8 cellular contexts compared by ENCODE assay signal in genomic region chr1:43947890-43948437, GRCh38. TPM values are rescaled to one million over a fixed set of nuclear protein-coding genes. Genes with fewer than 3 reads are reported as not detected.
DNase-seq lines count a peak whose midpoint lies in the region; ATAC-seq and TF ChIP-seq lines count a peak whose summit lies in the region.

No MANE protein-coding gene starts in this region.

- 18% methylated on average over 3 of the region's 3 CpGs for WGBS in prostate gland
- WGBS in thyroid gland, 2 donors = 21 to 33% methylated on average over 3 of the region's 3 CpGs

- TF ChIP-seq POLR2A in prostate gland (IDR thresholded peaks at IDR 0.05) = no peak
- TF ChIP-seq POLR2A in thyroid gland (IDR thresholded peaks at IDR 0.05) = no peak

- peak overlapping the region; percentile 79 to 88 for H3K4me3 ChIP-seq in Panc1 (ENCODE audit: low read depth in 2 of 2, low read length in 2 of 2)
- peak overlapping the region; percentile 98 for H3K4me3 ChIP-seq in epithelial cell of proximal tubule (ENCODE audit: low read depth, low read length)
- H3K4me3 ChIP-seq in prostate gland = peak overlapping the region; percentile 69 to 73
- peak overlapping the region in 1 of 3 donors; percentile 75 for H3K4me3 ChIP-seq in thyroid gland (replicated peaks in 1 of 3)

- H3K9me3 ChIP-seq in Panc1 (ENCODE audit: control insufficient read depth, insufficient read depth, low read depth, low read length) (no peaks in the 10 kb centered on the region), prostate gland (no peaks in the 10 kb centered on the region), thyroid gland (no peaks in the 10 kb centered on the region)

- H3K36me3 ChIP-seq in Panc1 (ENCODE audit: control insufficient read depth, insufficient read depth, low read length) (peaks cover 4% of the 10 kb centered on the region; the same call in 1 of the 2 replicates), prostate gland (no peaks in the 10 kb centered on the region), thyroid gland (no peaks in the 10 kb centered on the region)

- CTCF ChIA-PET in Panc1 (lab: Charles Lee) = no interaction called here

- no peaks in the 10 kb centered on the region for H3K27me3 ChIP-seq in Panc1 (ENCODE audit: control insufficient read depth, insufficient read depth, low read length)
- no peaks in the 10 kb centered on the region for H3K27me3 ChIP-seq in prostate gland (replicated peaks; ENCODE audit: insufficient read depth)
- no peaks in the 10 kb centered on the region for H3K27me3 ChIP-seq in thyroid gland

- H3K4me1 ChIP-seq in Panc1 (ENCODE audit: control insufficient read depth, insufficient read depth, low read length) (peaks cover 16% of the 10 kb centered on the region), prostate gland (replicated peaks) (peaks cover 17% of the 10 kb centered on the region), thyroid gland (peaks cover 25 to 54% of the 10 kb centered on the region in 2 donors)

- H3K27ac ChIP-seq in Panc1 (ENCODE audit: low read length) (peak overlapping the region; percentile 96), prostate gland (peak overlapping the region in 1 of 2 donors; percentile 92), thyroid gland (peak overlapping the region in 1 of 3 donors; percentile 96)

- in situ Hi-C loops in Panc1 (cut with HindIII; ENCODE audit: low pct_unique_long_range_greater_than_20kb, low sequenced_read_pairs) = loop anchor here (25.0 kb wide), 1 partner anchor 186 kb away; no protein-coding TSS in a partner anchor

- POLR2A ChIA-PET in Panc1 (lab: Charles Lee) = no interaction called here

- intact Hi-C loops in Panc1 (cut with micrococcal nuclease; ENCODE audit: unreplicated experiment) = no loop called here
- intact Hi-C loops in prostate gland (cut with DNase I) = no loop called here
- intact Hi-C loops in thyroid gland (cut with DNase I) = no loop called here

- no TSS peak for BruUV-seq in Panc1 (replicated peaks; lab: Mats Ljungman, UMichigan)

- peak; percentile 69 for DNase-seq in ELF-1 (ENCODE audit: low read depth, low spot score)
- DNase-seq in Panc1 (ENCODE audit: low read depth, low spot score) = no peak
- DNase-seq in epithelial cell of proximal tubule (ENCODE audit: low read depth) = no peak
- DNase-seq in prostate gland (ENCODE audit: low spot score) = no peak
- DNase-seq in DMS153 (lab: John Stamatoyannopoulos, UW) = no peak
- no peak for DNase-seq in kidney tubule cell (ENCODE audit: low spot score)
- no peak for DNase-seq in thyroid gland

- ATAC-seq in Panc1 = no peak
- no peak for ATAC-seq in GM21381 (IDR thresholded peaks at IDR 0.05; ENCODE audit: unreplicated experiment)

- TF ChIP-seq CTCF in Panc1 (IDR thresholded peaks at IDR 0.05) = no peak
- no peak for TF ChIP-seq CTCF in epithelial cell of proximal tubule (conservative IDR thresholded peaks at IDR 0.05; ENCODE audit: low read depth, low read length)
- no peak for TF ChIP-seq CTCF in prostate gland (IDR thresholded peaks at IDR 0.05)
- TF ChIP-seq CTCF in thyroid gland (IDR thresholded peaks at IDR 0.05) = no peak

RNA-seq across cellular contexts. Expression of gene IPO13, which starts 1.2 kb away (rescaled TPM):
- 40.0 TPM for total RNA-seq in Panc1 (2021; ENCODE audit: unreplicated experiment)
- polyA plus RNA-seq in Panc1 (2012; ENCODE audit: insufficient read length) = 25.0 TPM
- total RNA-seq in epithelial cell of proximal tubule = 16.6 and 28.7 TPM in 2 replicates
- 10 to 100 TPM; 27.7 to 55.7 TPM for total RNA-seq in prostate gland
- 10 to 100 TPM; 21.1 to 48.1 (median 42.0) TPM for total RNA-seq in thyroid gland

RNA-seq across cellular contexts. Expression of gene ARTN, which starts 14.4 kb away (rescaled TPM):
- 0.49 TPM for total RNA-seq in Panc1 (2021; ENCODE audit: unreplicated experiment)
- polyA plus RNA-seq in Panc1 (2012; ENCODE audit: insufficient read length) = 0.35 TPM
- 2.0 and 14.1 TPM in 2 replicates for total RNA-seq in epithelial cell of proximal tubule
- total RNA-seq in prostate gland = 1 to 10 TPM; 4.1 to 5.4 TPM
- 1 to 10 TPM in 2 of 4 donors, under 1 TPM in 2; 0.40 to 2.0 (median 0.80) TPM for total RNA-seq in thyroid gland

RNA-seq across cellular contexts. Expression of gene DPH2, which starts 21.8 kb away (rescaled TPM):
- total RNA-seq in Panc1 (2021; ENCODE audit: unreplicated experiment) = 76.0 TPM
- polyA plus RNA-seq in Panc1 (2012; ENCODE audit: insufficient read length) = 63.3 TPM
- total RNA-seq in epithelial cell of proximal tubule = 29.5 and 48.5 TPM in 2 replicates
- total RNA-seq in prostate gland = 10 to 100 TPM; 25.4 to 31.1 TPM
- 10 to 100 TPM; 13.4 to 26.7 (median 22.3) TPM for total RNA-seq in thyroid gland

RNA-seq across cellular contexts. Expression of gene ATP6V0B, which starts 26.8 kb away (rescaled TPM):
- total RNA-seq in Panc1 (2021; ENCODE audit: unreplicated experiment) (134 TPM), epithelial cell of proximal tubule (139 and 262 TPM in 2 replicates), prostate gland (100 to 1,000 TPM; 180 to 245 TPM), thyroid gland (100 to 1,000 TPM; 128 to 302 (median 216) TPM)
- polyA plus RNA-seq in Panc1 (2012; ENCODE audit: insufficient read length) = 119 TPM

RNA-seq across cellular contexts. Expression of gene B4GALT2, which starts 31.0 kb away (rescaled TPM):
- total RNA-seq in Panc1 (2021; ENCODE audit: unreplicated experiment) = 90.1 TPM
- 109 TPM for polyA plus RNA-seq in Panc1 (2012; ENCODE audit: insufficient read length)
- 69.5 and 105 TPM in 2 replicates for total RNA-seq in epithelial cell of proximal tubule
- 10 to 100 TPM; 34.8 to 63.9 TPM for total RNA-seq in prostate gland
- total RNA-seq in thyroid gland = 10 to 100 TPM; 22.3 to 30.3 (median 24.7) TPM
